Comparison of ENCODE assay signal across 7 cellular contexts in the genomic region with DNA sequence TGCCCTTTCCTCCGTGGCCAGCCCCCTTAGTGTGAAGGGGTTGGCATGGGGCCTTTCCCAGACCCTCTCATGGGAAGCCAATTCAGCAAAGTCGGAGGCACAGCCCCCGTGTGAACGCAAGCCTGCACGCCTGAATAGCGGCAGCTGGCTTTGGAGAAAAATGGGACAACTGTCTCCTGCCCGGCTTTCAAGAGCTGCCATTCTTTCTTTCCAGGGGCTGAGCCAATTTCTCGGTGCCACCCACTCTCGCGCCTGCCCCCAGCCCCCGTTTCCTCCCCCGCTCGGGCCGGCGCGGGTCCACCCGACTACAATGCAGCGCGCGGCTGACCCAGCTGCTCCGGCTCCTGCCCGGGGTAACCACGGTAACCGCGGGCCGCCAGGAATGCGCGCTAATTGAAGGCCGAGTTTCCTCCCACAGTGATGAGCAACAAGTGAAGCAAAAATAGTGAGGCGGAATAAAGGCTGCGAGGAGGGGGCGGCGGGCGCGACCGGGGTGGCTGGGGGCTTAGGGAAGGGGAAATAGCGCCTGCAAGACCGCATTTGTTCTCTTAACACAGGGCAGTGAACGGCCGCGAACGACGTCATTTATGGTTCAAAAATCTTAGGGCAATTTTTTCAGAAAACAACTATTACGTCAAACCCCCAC. TPM values are rescaled to one million over a fixed set of nuclear protein-coding genes. Genes with fewer than 3 reads are reported as not detected.
DNase-seq lines count a peak whose midpoint lies in the region; ATAC-seq, FAIRE-seq and TF ChIP-seq lines count a peak whose summit lies in the region.

No MANE protein-coding gene starts in this region.

- H3K27ac ChIP-seq in left lung, result no peak overlapping the region
- no peak overlapping the region for H3K27ac ChIP-seq in subcutaneous abdominal adipose tissue (ENCODE audit: low read depth, low read length)

- H3K36me3 ChIP-seq in left lung (no peaks in the 10 kb centered on the region), subcutaneous abdominal adipose tissue (ENCODE audit: control insufficient read depth in 5 of 5, insufficient read depth in 5 of 5, low read length in 5 of 5) (no peaks in the 10 kb centered on the region)

- in situ Hi-C loops in GM13976 (cut with MboI; ENCODE audit: low sequenced_read_pairs, unreplicated experiment), result no loop called here

- H3K27me3 ChIP-seq in left lung, result peaks cover 0 to 26% of the 10 kb centered on the region in 2 donors
- H3K27me3 ChIP-seq in subcutaneous abdominal adipose tissue (ENCODE audit: control insufficient read depth in 5 of 5, insufficient read depth in 4 of 5, low read length in 5 of 5), result peaks cover 0 to 13% (median 11%) of the 10 kb centered on the region in 5 donors

- peak; percentile 49 for DNase-seq in GM13976 (ENCODE audit: low spot score)
- peak; percentile 65 for DNase-seq in NCI-H146 treated with DMSO at 0.1 percent for 48 hours (lab: John Stamatoyannopoulos, UW; ENCODE audit: unreplicated experiment)
- DNase-seq in choroid plexus epithelial cell (ENCODE audit: low read depth), result peak; percentile 67
- peak; percentile 42 to 84 for DNase-seq in left lung
- no peak for DNase-seq in mucosa of gallbladder (ENCODE audit: low spot score)
- no peak for DNase-seq in D721Med (ENCODE audit: insufficient read length, low spot score)

- peaks cover 2 to 3% of the 10 kb centered on the region in 2 donors for H3K4me1 ChIP-seq in left lung
- H3K4me1 ChIP-seq in subcutaneous abdominal adipose tissue (ENCODE audit: control insufficient read depth in 5 of 5, insufficient read depth in 5 of 5, low read length in 5 of 5), result peaks cover 0 to 20% (median 9%) of the 10 kb centered on the region in 5 donors

- TF ChIP-seq CTCF in GM13976 (IDR thresholded peaks at IDR 0.05; ENCODE audit: borderline replicate concordance, control extremely low read depth, extremely low read depth, insufficient read depth, missing control alignments), result no peak
- no peak for TF ChIP-seq CTCF in choroid plexus epithelial cell (conservative IDR thresholded peaks at IDR 0.05; ENCODE audit: low read depth, low read length)
- TF ChIP-seq CTCF in left lung (IDR thresholded peaks at IDR 0.05), result no peak
- no peak for TF ChIP-seq CTCF in D721Med (IDR thresholded peaks at IDR 0.05; ENCODE audit: insufficient read depth, missing control alignments)

- H3K4me3 ChIP-seq in choroid plexus epithelial cell (ENCODE audit: low read depth, low read length) (peak overlapping the region; percentile 38), left lung (no peak overlapping the region), subcutaneous abdominal adipose tissue (ENCODE audit: low read depth in 1 of 5, low read length in 5 of 5) (peak overlapping the region; percentile 19 to 36 (median 30))

- H3K9me3 ChIP-seq in left lung (no peaks in the 10 kb centered on the region), subcutaneous abdominal adipose tissue (ENCODE audit: control insufficient read depth in 5 of 5, low read length in 5 of 5) (no peaks in the 10 kb centered on the region)

- intact Hi-C loops in left lung (cut with DNase I), result no loop called here

- no peak overlapping the region for H3K9ac ChIP-seq in subcutaneous abdominal adipose tissue (ENCODE audit: low read length in 5 of 5)

- peak; percentile 77 for ATAC-seq in left lung

- no peak for FAIRE-seq in D721Med (lab: Jason Lieb, UNC)

RNA-seq across cellular contexts. Expression of gene ILDR2, which starts 27.8 kb away (rescaled TPM):
- 1 to 10 TPM in 1 of 2 donors, under 1 TPM in 1; 0.60 to 2.1 TPM for total RNA-seq in left lung
- total RNA-seq in mucosa of gallbladder, result 2.0 TPM

RNA-seq across cellular contexts. Expression of gene MAEL, which starts 41.6 kb away (rescaled TPM):
- total RNA-seq in left lung, result not detected
- total RNA-seq in mucosa of gallbladder, result not detected

Comparison
In these comparisons a context has a peak if more than half of its experiments do, and no peak if none do; other contexts are left out.
1. DNase-seq: peak in GM13976 (single experiment), NCI-H146 treated with DMSO at 0.1 percent for 48 hours (single experiment), choroid plexus epithelial cell (single experiment) and left lung (2 of 2); none in mucosa of gallbladder (single experiment) and D721Med (single experiment).
2. H3K4me3 ChIP-seq: peak in choroid plexus epithelial cell (single experiment) and subcutaneous abdominal adipose tissue (5 of 5); none in left lung (0 of 2).